In genomic region chr19:55085923-55086715, GRCh38 we compare ENCODE assay signal across 10 cellular contexts. TPM values are rescaled to one million over a fixed set of nuclear protein-coding genes. Genes with fewer than 3 reads are reported as not detected.
DNase-seq lines count a peak whose midpoint lies in the region; ATAC-seq and TF ChIP-seq lines count a peak whose summit lies in the region.
"Had no signal": no experiment of that assay in that cellular context is flagged by ENCODE, and none has a peak within 500 bp of the region (broad histone marks: within the 10 kb centered on the region; RNA-seq: fewer than 3 reads in every experiment).

No MANE protein-coding gene starts in this region.

- peak overlapping the region; percentile 76 for H3K4me2 ChIP-seq in trophoblast cell (ENCODE audit: low read length)

- no peak overlapping the region for H4K12ac ChIP-seq in trophoblast cell (ENCODE audit: low read depth, low read length)

- H4K8ac ChIP-seq in trophoblast cell (ENCODE audit: low read depth, low read length): no peak overlapping the region

- H3K9ac ChIP-seq in trophoblast cell (ENCODE audit: low read length): no peak overlapping the region

- H3K79me1 ChIP-seq in trophoblast cell (ENCODE audit: low read length): peaks cover 2% of the 10 kb centered on the region

- H3K79me2 ChIP-seq in trophoblast cell (ENCODE audit: control insufficient read depth, insufficient read depth, low read length, poor library complexity): no peaks in the 10 kb centered on the region

- no peak overlapping the region for H2AFZ ChIP-seq in trophoblast cell (ENCODE audit: insufficient read depth, low read length, poor library complexity)

- H3K27me3 ChIP-seq in BJ (ENCODE audit: control insufficient read depth, insufficient read depth, low read length) (peaks cover 19% of the 10 kb centered on the region), Peyer's patch (peaks cover 0 to 7% of the 10 kb centered on the region in 2 donors), gastroesophageal sphincter (peaks cover 57% of the 10 kb centered on the region), trophoblast cell (ENCODE audit: insufficient read depth, low read length) (no peaks in the 10 kb centered on the region)

- H2BK5ac ChIP-seq in trophoblast cell (ENCODE audit: low read depth, low read length, poor library complexity): no peak overlapping the region

- POLR2A ChIA-PET in BJ (lab: Charles Lee): no interaction called here

- H3K18ac ChIP-seq in trophoblast cell (ENCODE audit: low read length): no peak overlapping the region

- 0 to 10% methylated on average over 2 of the region's 35 CpGs for WGBS in gastroesophageal sphincter (ENCODE audit: low coverage in 1 of 2), 2 donors
- WGBS in trophoblast cell (ENCODE audit: extremely low coverage, insufficient coverage, insufficient read length): no CpG with 5 or more reads among the region's 35 CpGs

- no peak for TF ChIP-seq EP300 in gastroesophageal sphincter (IDR thresholded peaks at IDR 0.05)

- H2AK5ac ChIP-seq in trophoblast cell (ENCODE audit: low read length): no peak overlapping the region

- H3K36me3 ChIP-seq in BJ (ENCODE audit: control insufficient read depth, insufficient read depth, low read length) (peaks cover 5% of the 10 kb centered on the region), Peyer's patch (peaks cover 0 to 11% (median 0%) of the 10 kb centered on the region in 3 donors), gastroesophageal sphincter (peaks cover 0 to 18% of the 10 kb centered on the region in 2 donors), trophoblast cell (ENCODE audit: control insufficient read depth in 1 of 2, insufficient read depth in 2 of 2, low read length in 2 of 2) (peaks cover 40 to 63% of the 10 kb centered on the region in 2 experiments)

- H2BK12ac ChIP-seq in trophoblast cell (ENCODE audit: low read length): no peak overlapping the region

- H3K27ac ChIP-seq in Peyer's patch (no peak overlapping the region), gastroesophageal sphincter (peak overlapping the region in 3 of 4 donors; percentile 51 to 65 (median 60)), trophoblast cell (ENCODE audit: low read depth, low read length) (no peak overlapping the region)

- H3K4ac ChIP-seq in trophoblast cell (ENCODE audit: low read depth, low read length): no peak overlapping the region

- H4K91ac ChIP-seq in trophoblast cell (ENCODE audit: low read depth, low read length): peak overlapping the region; percentile 7

- H3K23ac ChIP-seq in trophoblast cell (ENCODE audit: low read length): no peak overlapping the region

- H3K14ac ChIP-seq in trophoblast cell (ENCODE audit: low read length): no peak overlapping the region

- CTCF ChIA-PET in BJ (lab: Yijun Ruan, JAX): interaction anchor here (0.9 to 4.3 kb wide), 4 partner anchors 10 to 332 kb away, joined by 4 to 40 read pairs (median 8); no protein-coding TSS in a partner anchor

- DNase-seq in BJ (ENCODE audit: low read depth) (no peak), Peyer's patch (peak in 1 of 3 donors; percentile 50), trophoblast cell (no peak), EL (no peak), kidney tubule cell (ENCODE audit: low spot score) (no peak)
- DNase-seq in activated CD4-positive, alpha-beta T cell treated with anti-CD3 and anti-CD28 coated beads for 1 hour: no peak

- ATAC-seq in gastroesophageal sphincter (no peak), HG03095 (IDR thresholded peaks at IDR 0.05; ENCODE audit: unreplicated experiment) (no peak)
- ATAC-seq: HCT116, Panc1 had no signal

- H3K4me3 ChIP-seq in BJ (ENCODE audit: low read depth, low read length) (peak overlapping the region; percentile 52), Peyer's patch (peak overlapping the region in 3 of 4 donors; percentile 37 to 49 (median 46)), gastroesophageal sphincter (peak overlapping the region; percentile 16 to 53), trophoblast cell (ENCODE audit: low read depth, low read length) (peak overlapping the region; percentile 65)

- H3K4me1 ChIP-seq in Peyer's patch (peaks cover 0 to 36% (median 17%) of the 10 kb centered on the region in 4 donors), gastroesophageal sphincter (peaks cover 0 to 57% (median 31%) of the 10 kb centered on the region in 3 donors), trophoblast cell (ENCODE audit: control insufficient read depth in 1 of 2, insufficient read depth in 2 of 2, low read length in 2 of 2) (peaks cover 5 to 12% of the 10 kb centered on the region in 2 experiments)

- H2BK120ac ChIP-seq in trophoblast cell (ENCODE audit: insufficient read depth, low read length, poor library complexity): no peak overlapping the region

- H3K9me3 ChIP-seq in Peyer's patch (peaks cover 0 to 14% (median 0%) of the 10 kb centered on the region in 4 donors), gastroesophageal sphincter (no peaks in the 10 kb centered on the region), trophoblast cell (ENCODE audit: insufficient read depth, low read depth, low read length) (peaks cover 5% of the 10 kb centered on the region)

- no peak for TF ChIP-seq CTCF in BJ (IDR thresholded peaks at IDR 0.05; ENCODE audit: insufficient read depth, low read depth, low read length)
- TF ChIP-seq CTCF in Peyer's patch (IDR thresholded peaks at IDR 0.05): no peak
- TF ChIP-seq CTCF in gastroesophageal sphincter (IDR thresholded peaks at IDR 0.05): no peak

- no peak for TF ChIP-seq POLR2A in Peyer's patch (IDR thresholded peaks at IDR 0.05)
- TF ChIP-seq POLR2A in gastroesophageal sphincter (IDR thresholded peaks at IDR 0.05): no peak

RNA-seq across cellular contexts. Expression of gene EPS8L1, which starts 10.4 kb away (rescaled TPM):
- polyA plus RNA-seq in BJ (2011; rRNA removed): 3.6 and 4.4 TPM in 2 replicates
- polyA minus RNA-seq in BJ (2011; rRNA and poly(A)+ RNA removed): 1.2 TPM in 2 replicates
- 10 to 100 TPM in 3 of 4 donors, 1 to 10 TPM in 1; 5.0 to 43.8 (median 23.1) TPM for total RNA-seq in Peyer's patch
- total RNA-seq in gastroesophageal sphincter: 10 to 100 TPM in 1 of 4 donors, 1 to 10 TPM in 3; 2.2 to 10.5 (median 2.5) TPM
- polyA plus RNA-seq in trophoblast cell (2013): 188 and 197 TPM in 2 replicates

RNA-seq across cellular contexts. Expression of gene RDH13, which starts 23.2 kb away (rescaled TPM):
- 5.2 and 6.1 TPM in 2 replicates for polyA plus RNA-seq in BJ (2011; rRNA removed)
- polyA minus RNA-seq in BJ (2011; rRNA and poly(A)+ RNA removed): 5.2 and 7.3 TPM in 2 replicates
- total RNA-seq in Peyer's patch (10 to 100 TPM; 21.5 to 84.2 (median 49.0) TPM), gastroesophageal sphincter (10 to 100 TPM in 3 of 4 donors, 1 to 10 TPM in 1; 10.0 to 15.6 (median 13.9) TPM)
- polyA plus RNA-seq in trophoblast cell (2013): 64.1 and 68.9 TPM in 2 replicates

RNA-seq across cellular contexts. Expression of gene PPP1R12C, which starts 31.3 kb away (rescaled TPM):
- 36.0 and 50.8 TPM in 2 replicates for polyA plus RNA-seq in BJ (2011; rRNA removed)
- 21.1 and 32.7 TPM in 2 replicates for polyA minus RNA-seq in BJ (2011; rRNA and poly(A)+ RNA removed)
- total RNA-seq in Peyer's patch (100 to 1,000 TPM; 113 to 512 (median 193) TPM), gastroesophageal sphincter (100 to 1,000 TPM; 268 to 479 (median 276) TPM)
- polyA plus RNA-seq in trophoblast cell (2013): 65.1 and 65.9 TPM in 2 replicates

RNA-seq across cellular contexts. Expression of gene GP6, which starts 48.1 kb away (rescaled TPM):
- not detected in 2 replicates for polyA plus RNA-seq in BJ (2011; rRNA removed)
- not detected in 2 replicates for polyA minus RNA-seq in BJ (2011; rRNA and poly(A)+ RNA removed)
- total RNA-seq in Peyer's patch: under 1 TPM in 1 of 4 donors, not detected in 3; 0.57 TPM
- total RNA-seq in gastroesophageal sphincter: not detected
- 1.3 and 1.4 TPM in 2 replicates for polyA plus RNA-seq in trophoblast cell (2013)

Comparison
In these comparisons a context has a peak if more than half of its experiments do, and no peak if none do; other contexts are left out.
1. H3K27ac ChIP-seq: peak in gastroesophageal sphincter (3 of 4); none in Peyer's patch (0 of 4) and trophoblast cell (single experiment).
2. Peak in every context shown above with its lines, with median percentiles within 50 percentile points of each other: H3K4me3 ChIP-seq.